ENCODE assay signal across 22 cellular contexts in the genomic region with DNA sequence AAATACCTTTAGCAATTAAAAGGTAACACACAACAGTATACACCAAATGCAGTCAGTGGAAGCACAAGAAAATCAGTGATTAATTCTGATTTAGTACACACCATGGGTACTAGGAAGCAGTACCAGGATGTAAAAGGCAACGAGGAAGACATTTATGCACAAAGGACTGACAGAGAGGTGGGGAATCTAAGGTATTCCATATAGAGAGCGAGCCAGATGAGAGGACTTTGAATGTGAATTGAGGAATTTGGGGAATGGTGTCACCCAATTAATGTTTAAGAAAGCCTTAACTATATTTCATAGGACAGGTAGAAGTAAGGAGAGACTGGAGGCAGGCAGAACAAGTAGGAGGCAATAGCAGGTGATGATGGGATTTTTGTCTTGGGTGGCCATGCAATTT. TPM values are rescaled to one million over a fixed set of nuclear protein-coding genes. Genes with fewer than 3 reads are reported as not detected.
"Had no signal": no experiment of that assay in that cellular context is flagged by ENCODE, and none has a peak within 500 bp of the region (broad histone marks: within the 10 kb centered on the region; RNA-seq: fewer than 3 reads in every experiment).

No MANE protein-coding gene starts in this region.

- H3K27me3 ChIP-seq: MG63, SJSA1 had no signal

- H3K27ac ChIP-seq: SJSA1, SK-N-MC had no signal

- H3K4me1 ChIP-seq: SJSA1 had no signal

- H3K9me3 ChIP-seq: MG63, SJSA1 had no signal

- H3K4me3 ChIP-seq: MG63, SJSA1, SK-N-MC had no signal

- DNase-seq: IMR-90, Karpas-422, KG1, MG63, NCI-H1092 treated with DMSO at 0.1 percent for 48 hours, NCI-H1436, NCI-H187, NCI-H2029, NCI-H2081 treated with DMSO at 0.1 percent for 48 hours, NCI-H2171, NCI-H226, NCI-H446, NCI-H510A, NCI-H524 treated with DMSO at 0.1 percent for 48 hours, NCI-H69, NCI-H774, Right ventricle myocardium superior, RPMI8226, SIG-M5 had no signal

- H3K36me3 ChIP-seq: MG63, SJSA1 had no signal

RNA-seq across cellular contexts. Expression of a gene that starts 11.7 kb away (rescaled TPM):
- total RNA-seq: HT-29 had no signal
